ENCODE assay signal across 15 cellular contexts in genomic region chr1:118271883-118272282, GRCh38.
DNase-seq lines count a peak whose midpoint lies in the region; ATAC-seq and TF ChIP-seq lines count a peak whose summit lies in the region.
"Had no signal": no experiment of that assay in that cellular context is flagged by ENCODE, and none has a peak within 500 bp of the region (broad histone marks: within the 10 kb centered on the region; RNA-seq: fewer than 3 reads in every experiment).

No MANE protein-coding gene starts in this region.

- ATAC-seq in GM18867 (IDR thresholded peaks at IDR 0.05; ENCODE audit: unreplicated experiment) (peak; percentile 48), GM21526 (IDR thresholded peaks at IDR 0.05; ENCODE audit: low FRiP score, unreplicated experiment) (no peak)
- ATAC-seq: K562 had no signal

- TF ChIP-seq CTCF in GM10266 (IDR thresholded peaks at IDR 0.05; ENCODE audit: control insufficient read depth, insufficient read depth, low read depth, missing control alignments) = no peak
- TF ChIP-seq CTCF in GM20000 (IDR thresholded peaks at IDR 0.05; ENCODE audit: extremely low read depth, missing control alignments) = no peak

- peak; percentile 8 for DNase-seq in GM10266 (ENCODE audit: extremely low spot score)
- peak; percentile 7 for DNase-seq in GM20000 (ENCODE audit: low spot score)
- DNase-seq in NCI-H1417 (lab: John Stamatoyannopoulos, UW) = no peak
- no peak for DNase-seq in DMS79 (lab: John Stamatoyannopoulos, UW)
- no peak for DNase-seq in NOMO-1 treated with dmso at 0.1 percent for 144 hours (lab: John Stamatoyannopoulos, UW; ENCODE audit: unreplicated experiment)
- DNase-seq: 8988T; Calu3; CD4-positive, alpha-beta memory T cell; DND-41; EL; H9; IMR-90 had no signal

Comparison
In these comparisons a context has a peak if more than half of its experiments do, and no peak if none do; other contexts are left out.
1. DNase-seq: peak in GM10266 (single experiment) and GM20000 (single experiment); none in NCI-H1417 (0 of 3), DMS79 (single experiment) and NOMO-1 treated with dmso at 0.1 percent for 144 hours (single experiment).